ENCODE assay signal across 18 cellular contexts in genomic region chr15:101092186-101092866, GRCh38.
DNase-seq lines count a peak whose midpoint lies in the region; ATAC-seq and TF ChIP-seq lines count a peak whose summit lies in the region.
"Had no signal": no experiment of that assay in that cellular context is flagged by ENCODE, and none has a peak within 500 bp of the region (broad histone marks: within the 10 kb centered on the region; RNA-seq: fewer than 3 reads in every experiment).

No MANE protein-coding gene starts in this region.

- DNase-seq in left ventricle myocardium inferior (no peak), Right ventricle myocardium superior (no peak), esophagus muscularis mucosa (ENCODE audit: extremely low spot score) (no peak), neuronal stem cell (ENCODE audit: low spot score) (no peak), upper lobe of right lung (no peak), DMS114 treated with DMSO at 0.1 percent for 48 hours (lab: John Stamatoyannopoulos, UW; ENCODE audit: unreplicated experiment) (no peak)
- no peak for DNase-seq in activated CD4-positive, alpha-beta T cell treated with anti-CD3 and anti-CD28 coated beads, Interleukin-2, amount 10 ng/mL, durations not matched to agents 7 days and 5 days
- DNase-seq: activated CD8-positive, alpha-beta T cell treated with anti-CD3 and anti-CD28 coated beads for 36 hours; activated naive CD4-positive, alpha-beta T cell treated with Interleukin-2 at 50 U/mL for 16 hours; DMS153; NCI-H1048; NCI-H345; OCI-M1 had no signal

- peaks cover 45% of the 10 kb centered on the region for H3K4me1 ChIP-seq in left ventricle myocardium inferior
- peaks cover 22 to 41% (median 32%) of the 10 kb centered on the region in 4 donors for H3K4me1 ChIP-seq in esophagus muscularis mucosa
- peaks cover 0 to 27% of the 10 kb centered on the region in 2 donors for H3K4me1 ChIP-seq in neuronal stem cell (ENCODE audit: control insufficient read depth in 2 of 2, insufficient read depth in 1 of 2, low read depth in 1 of 2, low read length in 2 of 2)
- H3K4me1 ChIP-seq in upper lobe of right lung = peaks cover 40% of the 10 kb centered on the region
- H3K4me1 ChIP-seq: prostate gland had no signal

- WGBS in esophagus muscularis mucosa = 66% methylated on average over 6 of the region's 10 CpGs
- no CpG with 5 or more reads among the region's 10 CpGs for WGBS in neuronal stem cell (ENCODE audit: extremely low coverage in 2 of 2, insufficient read length in 2 of 2, insufficient replicate concordance in 1 of 2), 2 donors

- peak overlapping the region; percentile 51 for H2BK15ac ChIP-seq in neuronal stem cell (ENCODE audit: low read length)

- H3K4me1 Mint-ChIP-seq in activated CD4-positive, alpha-beta T cell treated with anti-CD3 and anti-CD28 coated beads, Interleukin-2, amount 10 ng/mL, durations not matched to agents 7 days and 5 days = peaks cover 9% of the 10 kb centered on the region

- POLR2A ChIA-PET in activated CD4-positive, alpha-beta T cell treated with anti-CD3 and anti-CD28 coated beads, Interleukin-2, amount 10 ng/mL, durations not matched to agents 7 days and 5 days (lab: Charles Lee) = no interaction called here

- H2BK120ac ChIP-seq in neuronal stem cell (ENCODE audit: low read depth, low read length) = no peak overlapping the region

- no peak overlapping the region for H3K4me3 ChIP-seq in left ventricle myocardium inferior
- no peak overlapping the region for H3K4me3 ChIP-seq in esophagus muscularis mucosa
- H3K4me3 ChIP-seq in neuronal stem cell (ENCODE audit: low read length in 2 of 2) = peak overlapping the region in 1 of 2 donors; percentile 5
- no peak overlapping the region for H3K4me3 ChIP-seq in upper lobe of right lung
- H3K4me3 ChIP-seq: GM23338, prostate gland had no signal

- H3K27me3 ChIP-seq in left ventricle myocardium inferior (ENCODE audit: low read depth) (no peaks in the 10 kb centered on the region), esophagus muscularis mucosa (no peaks in the 10 kb centered on the region), neuronal stem cell (ENCODE audit: control insufficient read depth in 3 of 3, insufficient read depth in 3 of 3, low read depth in 1 of 3, low read length in 3 of 3) (peaks cover 0 to 2% (median 0%) of the 10 kb centered on the region in 3 experiments), upper lobe of right lung (no peaks in the 10 kb centered on the region)

- H3K36me3 Mint-ChIP-seq in activated CD4-positive, alpha-beta T cell treated with anti-CD3 and anti-CD28 coated beads, Interleukin-2, amount 10 ng/mL, durations not matched to agents 7 days and 5 days (ENCODE audit: low read depth) = no peaks in the 10 kb centered on the region
- H3K36me3 Mint-ChIP-seq: type B pancreatic cell had no signal

- H3K27me3 Mint-ChIP-seq in activated CD4-positive, alpha-beta T cell treated with anti-CD3 and anti-CD28 coated beads, Interleukin-2, amount 10 ng/mL, durations not matched to agents 7 days and 5 days = peaks cover 11% of the 10 kb centered on the region
- H3K27me3 Mint-ChIP-seq: activated CD8-positive, alpha-beta T cell treated with anti-CD3 and anti-CD28 coated beads for 36 hours; type B pancreatic cell had no signal

- peaks cover 2% of the 10 kb centered on the region for H3K79me1 ChIP-seq in neuronal stem cell (ENCODE audit: low read depth, low read length)

- TF ChIP-seq POLR2A in esophagus muscularis mucosa (IDR thresholded peaks at IDR 0.05; ENCODE audit: low read depth) = no peak

- no peaks in the 10 kb centered on the region for H3K36me3 ChIP-seq in left ventricle myocardium inferior
- no peaks in the 10 kb centered on the region for H3K36me3 ChIP-seq in esophagus muscularis mucosa
- no peaks in the 10 kb centered on the region for H3K36me3 ChIP-seq in neuronal stem cell (replicated peaks in 1 of 2; ENCODE audit: control insufficient read depth in 2 of 2, insufficient read depth in 2 of 2, low read length in 2 of 2)
- H3K36me3 ChIP-seq in upper lobe of right lung = no peaks in the 10 kb centered on the region
- H3K36me3 ChIP-seq: prostate gland had no signal

- H3K27ac ChIP-seq in left ventricle myocardium inferior (replicated peaks) (peak overlapping the region; percentile 84), esophagus muscularis mucosa (replicated peaks in 1 of 4) (peak overlapping the region; percentile 54 to 73 (median 56)), neuronal stem cell (replicated peaks; ENCODE audit: low read length) (no peak overlapping the region), upper lobe of right lung (peak overlapping the region; percentile 79)

- H2AK5ac ChIP-seq in neuronal stem cell (ENCODE audit: low read depth, low read length) = peak overlapping the region; percentile 85

- no peak overlapping the region for H2BK5ac ChIP-seq in neuronal stem cell (ENCODE audit: low read length)

- no peak overlapping the region for H2BK12ac ChIP-seq in neuronal stem cell (ENCODE audit: low read length)

- no peak overlapping the region for H3K4me3 Mint-ChIP-seq in activated CD4-positive, alpha-beta T cell treated with anti-CD3 and anti-CD28 coated beads, Interleukin-2, amount 10 ng/mL, durations not matched to agents 7 days and 5 days
- H3K4me3 Mint-ChIP-seq: activated CD8-positive, alpha-beta T cell treated with anti-CD3 and anti-CD28 coated beads for 36 hours; dendritic cell treated with granulocyte-macrophage colony-stimulating factor and Interleukin-4, amounts not matched to agents 40 ng/mL and 50 ng/mL, for 4 days; GM23338 had no signal

- no peaks in the 10 kb centered on the region for H3K9me3 Mint-ChIP-seq in activated CD4-positive, alpha-beta T cell treated with anti-CD3 and anti-CD28 coated beads, Interleukin-2, amount 10 ng/mL, durations not matched to agents 7 days and 5 days
- H3K9me3 Mint-ChIP-seq: activated CD8-positive, alpha-beta T cell treated with anti-CD3 and anti-CD28 coated beads for 36 hours; type B pancreatic cell had no signal

- H3K4ac ChIP-seq in neuronal stem cell (ENCODE audit: low read length) = no peak overlapping the region

- H3K27ac Mint-ChIP-seq in activated CD4-positive, alpha-beta T cell treated with anti-CD3 and anti-CD28 coated beads, Interleukin-2, amount 10 ng/mL, durations not matched to agents 7 days and 5 days = no peak overlapping the region
- H3K27ac Mint-ChIP-seq: activated CD8-positive, alpha-beta T cell treated with anti-CD3 and anti-CD28 coated beads for 36 hours; dendritic cell treated with granulocyte-macrophage colony-stimulating factor and Interleukin-4, amounts not matched to agents 40 ng/mL and 50 ng/mL, for 4 days; GM23338; type B pancreatic cell had no signal

- TF ChIP-seq CTCF in left ventricle myocardium inferior (IDR thresholded peaks at IDR 0.05; ENCODE audit: borderline replicate concordance) (no peak), esophagus muscularis mucosa (IDR thresholded peaks at IDR 0.05) (no peak), upper lobe of right lung (IDR thresholded peaks at IDR 0.05) (no peak)

- intact Hi-C loops in left ventricle myocardium inferior (cut with micrococcal nuclease) = loop anchor here (5.0 kb wide), 1 partner anchor 165 kb away; no protein-coding TSS in a partner anchor
- intact Hi-C loops in Right ventricle myocardium superior (cut with DNase I) = no loop called here
- intact Hi-C loops in esophagus muscularis mucosa (cut with DNase I) = no loop called here
- intact Hi-C loops in upper lobe of right lung (cut with DNase I) = no loop called here

- no peak overlapping the region for H3K4me2 ChIP-seq in neuronal stem cell (ENCODE audit: insufficient read depth, low read length, poor library complexity, severe bottlenecking)
- H3K4me2 ChIP-seq: GM23338 had no signal

- peak overlapping the region; percentile 59 for H3K18ac ChIP-seq in neuronal stem cell (ENCODE audit: low read length)

- TF ChIP-seq EP300 in esophagus muscularis mucosa (IDR thresholded peaks at IDR 0.05) = no peak

- H4K91ac ChIP-seq in neuronal stem cell (ENCODE audit: low read depth, low read length, poor library complexity) = no peak overlapping the region

- CTCF ChIA-PET in activated CD4-positive, alpha-beta T cell treated with anti-CD3 and anti-CD28 coated beads, Interleukin-2, amount 10 ng/mL, durations not matched to agents 7 days and 5 days (lab: Charles Lee) = interaction anchor here (0.6 to 2.3 kb wide), 4 partner anchors 10 to 166 kb away, joined by 3 to 5 read pairs (median 5); no protein-coding TSS in a partner anchor

- H3K23ac ChIP-seq in neuronal stem cell (ENCODE audit: low read depth, low read length, poor library complexity) = peak overlapping the region; percentile 77

- no peak overlapping the region for H3K9ac ChIP-seq in neuronal stem cell (ENCODE audit: low read depth, low read length, poor library complexity)

- no peak overlapping the region for H4K8ac ChIP-seq in neuronal stem cell (ENCODE audit: low read depth, low read length)

- H2AFZ ChIP-seq in neuronal stem cell (ENCODE audit: low read length) = no peak overlapping the region
- H2AFZ ChIP-seq: GM23338 had no signal

- H3K14ac ChIP-seq in neuronal stem cell (ENCODE audit: low read length) = peak overlapping the region; percentile 14

- H3K9me3 ChIP-seq in left ventricle myocardium inferior (replicated peaks) (no peaks in the 10 kb centered on the region), esophagus muscularis mucosa (no peaks in the 10 kb centered on the region), neuronal stem cell (replicated peaks in 1 of 2; ENCODE audit: control insufficient read depth in 2 of 2, insufficient read depth in 1 of 2, low read depth in 1 of 2, low read length in 2 of 2) (peaks cover 2 to 5% of the 10 kb centered on the region in 2 donors), upper lobe of right lung (no peaks in the 10 kb centered on the region)
- H3K9me3 ChIP-seq: prostate gland had no signal

- no peak for ATAC-seq in Right ventricle myocardium superior (ENCODE audit: poor library complexity)
- no peak for ATAC-seq in upper lobe of right lung
- ATAC-seq in HG02870 (IDR thresholded peaks at IDR 0.05; ENCODE audit: unreplicated experiment) = no peak
- ATAC-seq: activated CD8-positive, alpha-beta T cell treated with anti-CD3 and anti-CD28 coated beads for 36 hours; GM23338 had no signal
